In genomic region chr11:114496915-114497314, GRCh38 we compare ENCODE assay signal across 18 cellular contexts.
"Had no signal": no experiment of that assay in that cellular context is flagged by ENCODE, and none has a peak within 500 bp of the region (broad histone marks: within the 10 kb centered on the region; RNA-seq: fewer than 3 reads in every experiment).

No MANE protein-coding gene starts in this region.

- ATAC-seq: activated CD8-positive, alpha-beta T cell treated with anti-CD3 and anti-CD28 coated beads for 36 hours; activated T-helper 17 cell treated with anti-CD3 and anti-CD28 coated beads, Interleukin-2, amount 50 U/mL, for 72 hours; naive thymus-derived CD4-positive, alpha-beta T cell had no signal

- H3K27me3 ChIP-seq: cardiac muscle cell, right atrium auricular region, tibial artery had no signal

- H3K27ac ChIP-seq: cardiac muscle cell, prostate gland, right atrium auricular region, tibial artery had no signal

- H3K4me3 ChIP-seq: cardiac muscle cell, prostate gland, right atrium auricular region, tibial artery had no signal

- H3K36me3 ChIP-seq: cardiac muscle cell, prostate gland, right atrium auricular region, tibial artery had no signal

- H3K9me3 ChIP-seq: prostate gland, right atrium auricular region had no signal

- H3K4me1 ChIP-seq: prostate gland, right atrium auricular region, tibial artery had no signal

- DNase-seq: activated B cell treated with CpG ODN at 0.5 μM for 24 hours; activated CD4-positive, alpha-beta T cell treated with anti-CD3 and anti-CD28 coated beads, Interleukin-2, amount 10 ng/mL, durations not matched to agents 24 days and 14 days; activated CD8-positive, alpha-beta T cell treated with anti-CD3 and anti-CD28 coated beads for 36 hours; activated naive CD4-positive, alpha-beta T cell treated with Interleukin-2 at 50 U/mL for 16 hours; activated naive CD8-positive, alpha-beta T cell treated with anti-CD3 and anti-CD28 coated beads, Interleukin-2, amount 10 ng/mL, durations not matched to agents 7 days and 5 days; activated T-cell treated with anti-CD3 and anti-CD28 coated beads, Interleukin-2, amount 50 U/mL, for 1 hour; amygdala; effector CD8-positive, alpha-beta T cell; foreskin fibroblast; mesenchymal stem cell; naive thymus-derived CD4-positive, alpha-beta T cell; stimulated activated CD4-positive, alpha-beta T cell treated with anti-CD3 and anti-CD28 coated beads, Interleukin-2, amount 100 ng/mL, for 24 hours; stimulated activated naive CD4-positive, alpha-beta T cell treated with Interleukin-2 at 50 U/mL for 16 hours; tibial artery had no signal
